Comparison of ENCODE assay signal across 1 cellular context in genomic region chrX:40531056-40531826, GRCh38.
A peak's percentile ranks its signal among the peaks of the same experiment; 100 is the strongest.
TF ChIP-seq lines count a peak whose summit lies in the region.

No MANE protein-coding gene starts in this region.

TF ChIP-seq in K562, 482 proteins besides CTCF, POLR2A, EP300 and RAD21 (continued from another document):
- TF ChIP-seq, protein P1, sequence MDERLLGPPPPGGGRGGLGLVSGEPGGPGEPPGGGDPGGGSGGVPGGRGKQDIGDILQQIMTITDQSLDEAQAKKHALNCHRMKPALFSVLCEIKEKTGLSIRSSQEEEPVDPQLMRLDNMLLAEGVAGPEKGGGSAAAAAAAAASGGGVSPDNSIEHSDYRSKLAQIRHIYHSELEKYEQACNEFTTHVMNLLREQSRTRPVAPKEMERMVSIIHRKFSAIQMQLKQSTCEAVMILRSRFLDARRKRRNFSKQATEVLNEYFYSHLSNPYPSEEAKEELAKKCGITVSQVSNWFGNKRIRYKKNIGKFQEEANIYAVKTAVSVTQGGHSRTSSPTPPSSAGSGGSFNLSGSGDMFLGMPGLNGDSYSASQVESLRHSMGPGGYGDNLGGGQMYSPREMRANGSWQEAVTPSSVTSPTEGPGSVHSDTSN (CRISPR knock-in tag; IDR thresholded peaks at IDR 0.05; ENCODE audit: low read depth): no peak
- TF ChIP-seq, protein P1 (tag; conservative IDR thresholded peaks at IDR 0.05; ENCODE audit: low read depth): peak; percentile 47; the same call in 1 of the 2 replicates
TF ChIP-seq in K562: peak in this region for 1.
